Comparison of ENCODE assay signal across 11 cellular contexts in genomic region chr19:3805859-3806258, GRCh38. TPM values are rescaled to one million over a fixed set of nuclear protein-coding genes. Genes with fewer than 3 reads are reported as not detected.
"Had no signal": no experiment of that assay in that cellular context is flagged by ENCODE, and none has a peak within 500 bp of the region (broad histone marks: within the 10 kb centered on the region; RNA-seq: fewer than 3 reads in every experiment).

No MANE protein-coding gene starts in this region.

- ATAC-seq: HCT116, HepG2 had no signal

- H3K4me3 ChIP-seq: GM23248, HAP-1 had no signal

- H3K27ac Mint-ChIP-seq: HFFc6, IgD-negative memory B cell had no signal

- H3K4me3 Mint-ChIP-seq: HFFc6 had no signal

- H3K36me3 ChIP-seq: HAP-1 had no signal

- H3K27ac ChIP-seq: GM23248, HL-60 had no signal

- H2AFZ ChIP-seq: GM23248 had no signal

- H3K36me3 Mint-ChIP-seq: IgD-negative memory B cell had no signal

- H3K9me3 Mint-ChIP-seq: IgD-negative memory B cell had no signal

- DNase-seq: GM23248, GOT3, HFFc6, KBM-7 had no signal

- H3K9me3 ChIP-seq: HAP-1 had no signal

- H3K4me1 ChIP-seq: HAP-1 had no signal

RNA-seq across cellular contexts. Expression of gene MATK, which starts 19.7 kb away (rescaled TPM):
- total RNA-seq: GM23248, HepG2, HFFc6, HT1080 had no signal

RNA-seq across cellular contexts. Expression of gene RAX2, which starts 33.8 kb away (rescaled TPM):
- total RNA-seq: GM23248, H4, HepG2, HFFc6, HT1080 had no signal
